Comparison of ENCODE assay signal across 28 cellular contexts in genomic region chr1:224996266-224996665, GRCh38.
DNase-seq lines count a peak whose midpoint lies in the region; ATAC-seq, FAIRE-seq and TF ChIP-seq lines count a peak whose summit lies in the region.
"Had no signal": no experiment of that assay in that cellular context is flagged by ENCODE, and none has a peak within 500 bp of the region (broad histone marks: within the 10 kb centered on the region; RNA-seq: fewer than 3 reads in every experiment).

No MANE protein-coding gene starts in this region.

- H3K23me2 ChIP-seq in H1 (ENCODE audit: low read depth, low read length): no peaks in the 10 kb centered on the region

- H3K4me2 ChIP-seq in PC-3 (ENCODE audit: low read length) (no peak overlapping the region), H1 (ENCODE audit: insufficient read depth in 1 of 2, low read depth in 2 of 2, low read length in 2 of 2) (no peak overlapping the region)
- H3K4me2 ChIP-seq: BLaER1 treated with 17β-estradiol and CSF1 and Interleukin-3, amounts not matched to agents 10 nM and 100 nM; SK-N-SH had no signal

- no peaks in the 10 kb centered on the region for H4K20me1 ChIP-seq in PC-3 (ENCODE audit: low read length)
- H4K20me1 ChIP-seq in H1 (replicated peaks in 1 of 2; ENCODE audit: control insufficient read depth in 1 of 2, insufficient read depth in 2 of 2, low read length in 2 of 2): peaks cover 0 to 2% of the 10 kb centered on the region in 2 experiments
- H4K20me1 ChIP-seq: BLaER1 treated with 17β-estradiol and CSF1 and Interleukin-3, amounts not matched to agents 10 nM and 100 nM had no signal

- peak; percentile 31; the same call in 1 of the 2 replicates for ATAC-seq in PC-3
- no peak for ATAC-seq in HG03097 (IDR thresholded peaks at IDR 0.05; ENCODE audit: low FRiP score, unreplicated experiment)
- no peak for ATAC-seq in HG02763 (IDR thresholded peaks at IDR 0.05; ENCODE audit: unreplicated experiment)
- ATAC-seq: GM12878 had no signal

- no peak overlapping the region for H3K14ac ChIP-seq in H1 (ENCODE audit: insufficient read length)

- H2AFZ ChIP-seq in PC-3 (ENCODE audit: low read length): no peak overlapping the region
- H2AFZ ChIP-seq in H1 (ENCODE audit: low read length): no peak overlapping the region

- FAIRE-seq in GM19239 (lab: Jason Lieb, UNC): peak; percentile 37
- no peak for FAIRE-seq in H1 (lab: Jason Lieb, UNC)
- FAIRE-seq: A204.1, GM12878, H54 had no signal

- no peaks in the 10 kb centered on the region for H3K4me1 ChIP-seq in PC-3 (ENCODE audit: insufficient read depth, low read length)
- H3K4me1 ChIP-seq in H1 (replicated peaks in 1 of 4; ENCODE audit: control insufficient read depth in 3 of 4, insufficient read depth in 4 of 4, low read length in 3 of 4): no peaks in the 10 kb centered on the region

- no peak for TF ChIP-seq RAD21 in H1 (IDR thresholded peaks at IDR 0.05 in 1 of 2, conservative IDR thresholded peaks at IDR 0.05 in 1 of 2; ENCODE audit: low read depth in 2 of 2, low read length in 2 of 2)

- 91% methylated on average over 1 of the region's 1 CpG; no CpG with 5 or more reads in 1 of the 2 experiments for WGBS in H1 (ENCODE audit: extremely low coverage in 1 of 2, insufficient coverage in 1 of 2, insufficient read length in 1 of 2, insufficient replicate concordance in 2 of 2, low coverage in 1 of 2, low lambda C conversion rate in 2 of 2, missing lambda C conversion rate in 1 of 2), 2 experiments

- no peak overlapping the region for H3K18ac ChIP-seq in H1 (ENCODE audit: extremely low read depth, low read length)

- no peak overlapping the region for H2AK5ac ChIP-seq in H1 (ENCODE audit: low read depth, low read length)

- DNase-seq in GM19239 (ENCODE audit: insufficient read length, low spot score) (no peak), PC-3 (peak; percentile 63), H1 (ENCODE audit: low read depth in 1 of 2, low spot score in 2 of 2) (no peak), glomerular visceral epithelial cell (ENCODE audit: extremely low spot score) (peak; percentile 4), NCI-H510A (lab: John Stamatoyannopoulos, UW) (no peak), C1 segment of cervical spinal cord (lab: John Stamatoyannopoulos, UW) (no peak)
- DNase-seq: CD4-positive, alpha-beta memory T cell; COR-L47; DMS 273 treated with DMSO at 0.1 percent for 48 hours; DMS79; EL; GDM1; Kasumi-1; MG63; NCI-H1105 treated with DMSO at 0.1 percent for 48 hours; NCI-H146; NCI-H1930; NCI-H2107; NCI-H524 treated with DMSO at 0.1 percent for 48 hours; NCI-H774; SK-N-SH had no signal

- H3K36me3 ChIP-seq in PC-3 (ENCODE audit: low read depth, low read length) (0 out of 2 replicates have a peak, but pooled peaks cover 4% of the 10 kb centered on the region), H1 (ENCODE audit: control insufficient read depth in 2 of 4, insufficient read depth in 4 of 4, low read length in 3 of 4) (no peaks in the 10 kb centered on the region)
- H3K36me3 ChIP-seq: BLaER1 treated with 17β-estradiol and CSF1 and Interleukin-3, amounts not matched to agents 10 nM and 100 nM; MG63 had no signal

- H3K9me3 ChIP-seq in PC-3 (ENCODE audit: low read length): no peaks in the 10 kb centered on the region
- H3K9me3 ChIP-seq in H1 (ENCODE audit: insufficient read depth in 2 of 2, low read depth in 1 of 2, low read length in 1 of 2): no peaks in the 10 kb centered on the region
- H3K9me3 ChIP-seq: SK-N-SH had no signal

- H3K9ac ChIP-seq in PC-3 (ENCODE audit: low read length): no peak overlapping the region
- H3K9ac ChIP-seq in H1 (replicated peaks in 1 of 4; ENCODE audit: extremely low read depth in 1 of 4, low read depth in 3 of 4, low read length in 3 of 4): no peak overlapping the region
- H3K9ac ChIP-seq: BLaER1 treated with 17β-estradiol and CSF1 and Interleukin-3, amounts not matched to agents 10 nM and 100 nM; SK-N-SH had no signal

- H3K27ac ChIP-seq in PC-3 (ENCODE audit: low read length) (no peak overlapping the region), H1 (ENCODE audit: low read depth, low read length) (no peak overlapping the region)
- H3K27ac ChIP-seq: BLaER1 treated with 17β-estradiol and CSF1 and Interleukin-3, amounts not matched to agents 10 nM and 100 nM; HL-60 had no signal

- H3K9me2 ChIP-seq in PC-3 (replicated peaks; ENCODE audit: low read length): no peaks in the 10 kb centered on the region
- H3K9me2 ChIP-seq: SK-N-SH had no signal

- H3F3A ChIP-seq in PC-3 (ENCODE audit: low read length, unreplicated experiment): no peaks in the 10 kb centered on the region

- H3K79me2 ChIP-seq in PC-3 (ENCODE audit: low read length) (no peaks in the 10 kb centered on the region), H1 (ENCODE audit: control insufficient read depth in 1 of 2, insufficient read depth in 2 of 2, low read length in 2 of 2) (no peaks in the 10 kb centered on the region)

- H3K27me3 ChIP-seq in PC-3 (ENCODE audit: low read length): no peaks in the 10 kb centered on the region
- no peaks in the 10 kb centered on the region for H3K27me3 ChIP-seq in H1 (replicated peaks in 1 of 4; ENCODE audit: control insufficient read depth in 3 of 4, extremely low read depth in 1 of 4, insufficient read depth in 3 of 4, low read length in 3 of 4)
- H3K27me3 ChIP-seq: BLaER1 treated with 17β-estradiol and CSF1 and Interleukin-3, amounts not matched to agents 10 nM and 100 nM; MG63 had no signal

- no peak overlapping the region for H2BK5ac ChIP-seq in H1 (ENCODE audit: low read depth, low read length)

- H2BK15ac ChIP-seq in H1 (ENCODE audit: low read length): no peak overlapping the region

- TF ChIP-seq CTCF in PC-3 (conservative IDR thresholded peaks at IDR 0.05; ENCODE audit: low read depth, low read length): no peak
- TF ChIP-seq CTCF in H1 (IDR thresholded peaks at IDR 0.05; ENCODE audit: control extremely low read depth in 1 of 3, insufficient read depth in 1 of 3, low read depth in 1 of 3, low read length in 3 of 3): no peak

- H2BK12ac ChIP-seq in H1 (ENCODE audit: low read depth, low read length): no peak overlapping the region

- no peak overlapping the region for H4K91ac ChIP-seq in H1 (replicated peaks; ENCODE audit: insufficient read length, low read length)

- peaks cover 4% of the 10 kb centered on the region; the same call in 1 of the 2 replicates for H3K79me1 ChIP-seq in H1 (ENCODE audit: low read depth, low read length)

- no peak overlapping the region for H4K5ac ChIP-seq in H1 (ENCODE audit: insufficient read length, low read depth, low read length)

- no peak overlapping the region for H3K4ac ChIP-seq in H1 (replicated peaks; ENCODE audit: insufficient read length, low read depth, low read length)

- CTCF ChIA-PET in PC-3 (lab: Charles Lee): no interaction called here
- CTCF ChIA-PET in H1 (lab: Charles Lee; ENCODE audit: partially characterized antibody): interaction anchor here (0.5 to 1.2 kb wide), 4 partner anchors 9 to 1184 kb away, joined by 3 to 4 read pairs (median 3); no protein-coding TSS in a partner anchor

- no TSS peak for BruUV-seq in PC-3 (replicated peaks; lab: Mats Ljungman, UMichigan)

- no peak overlapping the region for H3K56ac ChIP-seq in H1 (replicated peaks; ENCODE audit: insufficient read length, low read depth, low read length)

- no peak overlapping the region for H2BK20ac ChIP-seq in H1 (ENCODE audit: low read length)

- no peak overlapping the region for H3K23ac ChIP-seq in H1 (ENCODE audit: insufficient read length)

- H3K4me3 ChIP-seq in PC-3 (ENCODE audit: low read length): no peak overlapping the region
- no peak overlapping the region for H3K4me3 ChIP-seq in H1 (ENCODE audit: extremely low read depth in 1 of 4, insufficient read depth in 2 of 4, low read depth in 3 of 4, low read length in 4 of 4)
- H3K4me3 ChIP-seq: BLaER1 treated with 17β-estradiol and CSF1 and Interleukin-3, amounts not matched to agents 10 nM and 100 nM; GM12878; MG63 had no signal

- TF ChIP-seq POLR2A in H1 (IDR thresholded peaks at IDR 0.05; ENCODE audit: control extremely low read depth in 1 of 2, low read depth in 2 of 2, low read length in 2 of 2): no peak

- POLR2A ChIA-PET in PC-3 (lab: Charles Lee; ENCODE audit: unreplicated experiment) (no interaction called here), H1 (lab: Charles Lee; ENCODE audit: partially characterized antibody) (no interaction called here)

- no peak for TF ChIP-seq EP300 in H1 (IDR thresholded peaks at IDR 0.05; ENCODE audit: borderline replicate concordance in 1 of 2, low read depth in 2 of 2, low read length in 2 of 2)

- H2BK120ac ChIP-seq in H1 (replicated peaks; ENCODE audit: low read depth, low read length): no peak overlapping the region

- peak overlapping the region; percentile 14; the same call in 1 of the 2 replicates for H4K8ac ChIP-seq in H1 (ENCODE audit: extremely low read depth, insufficient read depth, low read length)

- intact Hi-C loops in PC-3 (cut with micrococcal nuclease): no loop called here

TF ChIP-seq in H1, 55 proteins besides CTCF, POLR2A, EP300 and RAD21 (continues in another document):
- no peak for TF ChIP-seq CBX5 (IDR thresholded peaks at IDR 0.05; ENCODE audit: low read depth, low read length)
- TF ChIP-seq CREB1 (IDR thresholded peaks at IDR 0.05): no peak
- no peak for TF ChIP-seq ZNF274 (IDR thresholded peaks at IDR 0.05; ENCODE audit: borderline replicate concordance, extremely low read depth, low read length)
- no peak for TF ChIP-seq POLR2AphosphoS5 (IDR thresholded peaks at IDR 0.05; ENCODE audit: low read depth, low read length)
- TF ChIP-seq SAP30 (IDR thresholded peaks at IDR 0.05; ENCODE audit: insufficient read depth, insufficient replicate concordance, low read length): no peak
- no peak for TF ChIP-seq CHD2 (IDR thresholded peaks at IDR 0.05; ENCODE audit: low read length)
- no peak for TF ChIP-seq TAF7 (optimal IDR thresholded peaks at IDR 0.05; ENCODE audit: borderline replicate concordance, low read depth, low read length)
- no peak for TF ChIP-seq NANOG (IDR thresholded peaks at IDR 0.05; ENCODE audit: insufficient read depth, low read depth, low read length, poor library complexity, severe bottlenecking)
- TF ChIP-seq RNF2 (IDR thresholded peaks at IDR 0.05; ENCODE audit: borderline replicate concordance, low read depth, low read length, missing control alignments, poor library complexity, severe bottlenecking): no peak

Comparison
In these comparisons a context has a peak if more than half of its experiments do, and no peak if none do; other contexts are left out.
1. DNase-seq: peak in PC-3 (single experiment) and glomerular visceral epithelial cell (single experiment); none in GM19239 (single experiment), H1 (0 of 2), NCI-H510A (single experiment) and C1 segment of cervical spinal cord (0 of 14).